Comparison of ENCODE assay signal across 8 cellular contexts in the genomic region with DNA sequence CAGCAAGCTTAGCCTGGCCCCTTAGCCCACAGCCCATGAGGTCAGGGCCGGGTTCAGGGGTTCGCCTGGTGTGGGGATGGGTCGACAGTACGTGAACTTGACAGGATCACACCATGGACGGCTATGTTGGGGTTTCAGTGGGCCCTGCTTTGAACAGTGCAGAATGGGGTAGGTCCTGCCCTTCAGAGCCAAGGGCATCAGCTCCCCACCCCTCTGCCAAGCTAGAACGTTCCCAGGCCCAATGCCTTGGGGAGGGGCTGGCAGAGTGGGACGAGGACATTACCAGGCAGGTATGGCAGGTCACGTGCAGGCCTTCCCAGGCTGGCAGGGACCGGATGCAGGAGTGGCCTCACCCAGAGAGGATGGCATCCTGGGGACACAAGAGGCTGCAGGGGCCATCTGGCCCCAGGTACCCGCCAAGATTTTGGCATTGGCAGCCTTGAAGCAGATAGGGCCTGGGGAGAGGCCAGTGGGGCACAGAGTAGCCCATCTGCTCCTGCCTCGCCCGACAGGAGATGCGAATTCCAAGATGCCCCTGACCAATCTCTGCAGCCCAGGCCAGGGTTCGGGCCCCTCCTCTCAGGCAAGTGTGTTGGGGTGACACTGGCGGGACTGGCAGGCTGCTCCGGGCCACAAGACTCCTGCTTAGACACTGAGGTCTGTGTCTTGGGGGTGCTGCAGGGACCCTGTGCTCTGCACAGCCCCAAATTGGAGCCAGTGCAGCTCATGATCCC. TPM values are rescaled to one million over a fixed set of nuclear protein-coding genes. Genes with fewer than 3 reads are reported as not detected.
DNase-seq lines count a peak whose midpoint lies in the region; ATAC-seq and TF ChIP-seq lines count a peak whose summit lies in the region.
"Not testable (repeated sequence)": the region's sequence is repeated elsewhere in the genome, so short reads cannot be mapped to it uniquely, and the experiment has no call there.

No MANE protein-coding gene starts in this region.

- H3K36me3 ChIP-seq in breast epithelium, result not testable (repeated sequence)
- peaks cover 36% of the 10 kb centered on the region for H3K36me3 ChIP-seq in left ventricle myocardium inferior

- H3K9me3 Mint-ChIP-seq in CD4-positive, alpha-beta T cell; activated CD4-positive, alpha-beta T cell treated with anti-CD3 and anti-CD28 coated beads, Interleukin-2, amount 10 ng/mL, durations not matched to agents 24 days and 14 days; nephron progenitor cell; stimulated activated naive CD8-positive, alpha-beta T cell treated with anti-CD3 and anti-CD28 coated beads, Interleukin-15, amount 100 ng/mL, for 72 hours: not testable (repeated sequence)

- H3K27ac Mint-ChIP-seq in CD4-positive, alpha-beta T cell, result peak overlapping the region; percentile 30
- H3K27ac Mint-ChIP-seq in activated CD4-positive, alpha-beta T cell treated with anti-CD3 and anti-CD28 coated beads, Interleukin-2, amount 10 ng/mL, durations not matched to agents 24 days and 14 days; nephron progenitor cell: not testable (repeated sequence)
- peak overlapping the region in 1 of 2 donors; percentile 87 for H3K27ac Mint-ChIP-seq in stimulated activated naive CD8-positive, alpha-beta T cell treated with anti-CD3 and anti-CD28 coated beads, Interleukin-15, amount 100 ng/mL, for 72 hours

- not testable (repeated sequence) for TF ChIP-seq CTCF in CD4-positive, alpha-beta T cell (IDR thresholded peaks at IDR 0.05); breast epithelium (IDR thresholded peaks at IDR 0.05); left ventricle myocardium inferior (IDR thresholded peaks at IDR 0.05; ENCODE audit: borderline replicate concordance); nephron progenitor cell (IDR thresholded peaks at IDR 0.05)

- not testable (repeated sequence) for TF ChIP-seq POLR2A in breast epithelium (IDR thresholded peaks at IDR 0.05)

- not testable (repeated sequence) for H3K36me3 Mint-ChIP-seq in CD4-positive, alpha-beta T cell (ENCODE audit: low read depth); nephron progenitor cell (ENCODE audit: low read depth)
- H3K36me3 Mint-ChIP-seq in activated CD4-positive, alpha-beta T cell treated with anti-CD3 and anti-CD28 coated beads, Interleukin-2, amount 10 ng/mL, durations not matched to agents 24 days and 14 days (ENCODE audit: low read depth), result peaks cover 10% of the 10 kb centered on the region

- not testable (repeated sequence) for DNase-seq in CD4-positive, alpha-beta T cell; activated CD4-positive, alpha-beta T cell treated with anti-CD3 and anti-CD28 coated beads, Interleukin-2, amount 10 ng/mL, durations not matched to agents 24 days and 14 days; breast epithelium (ENCODE audit: low spot score in 2 of 2); left ventricle myocardium inferior; nephron progenitor cell; stimulated activated naive CD8-positive, alpha-beta T cell treated with anti-CD3 and anti-CD28 coated beads, Interleukin-15, amount 100 ng/mL, for 72 hours
- peak; percentile 26 for DNase-seq in NCI-H524 treated with DMSO at 0.1 percent for 48 hours (lab: John Stamatoyannopoulos, UW)

- POLR2A ChIA-PET in CD4-positive, alpha-beta T cell (lab: Charles Lee), result interaction anchor here (0.7 to 2.7 kb wide), 8 partner anchors 10 to 193 kb away, joined by 3 to 11 read pairs (median 4); a partner anchor contains a TSS

- H3K4me3 ChIP-seq in breast epithelium (peak overlapping the region in 2 of 3 donors; percentile 49 to 62), left ventricle myocardium inferior (peak overlapping the region; percentile 74)

- H3K27me3 Mint-ChIP-seq in CD4-positive, alpha-beta T cell, result peaks cover 21% of the 10 kb centered on the region
- not testable (repeated sequence) for H3K27me3 Mint-ChIP-seq in activated CD4-positive, alpha-beta T cell treated with anti-CD3 and anti-CD28 coated beads, Interleukin-2, amount 10 ng/mL, durations not matched to agents 24 days and 14 days; nephron progenitor cell (ENCODE audit: low read depth, poor library complexity)
- H3K27me3 Mint-ChIP-seq in stimulated activated naive CD8-positive, alpha-beta T cell treated with anti-CD3 and anti-CD28 coated beads, Interleukin-15, amount 100 ng/mL, for 72 hours, result peaks cover 29% of the 10 kb centered on the region

- CTCF ChIA-PET in CD4-positive, alpha-beta T cell (lab: Charles Lee), result interaction anchor here (0.9 to 3.2 kb wide), 26 partner anchors 19 to 246 kb away, joined by 3 to 20 read pairs (median 5); a partner anchor contains a TSS

- peak overlapping the region; percentile 89 for H3K4me3 Mint-ChIP-seq in CD4-positive, alpha-beta T cell
- H3K4me3 Mint-ChIP-seq in activated CD4-positive, alpha-beta T cell treated with anti-CD3 and anti-CD28 coated beads, Interleukin-2, amount 10 ng/mL, durations not matched to agents 24 days and 14 days, result peak overlapping the region; percentile 89
- peak overlapping the region; percentile 60 for H3K4me3 Mint-ChIP-seq in nephron progenitor cell
- H3K4me3 Mint-ChIP-seq in stimulated activated naive CD8-positive, alpha-beta T cell treated with anti-CD3 and anti-CD28 coated beads, Interleukin-15, amount 100 ng/mL, for 72 hours, result peak overlapping the region; percentile 85 to 92

- ATAC-seq in CD4-positive, alpha-beta T cell (ENCODE audit: poor library complexity); stimulated activated naive CD8-positive, alpha-beta T cell treated with anti-CD3 and anti-CD28 coated beads, Interleukin-15, amount 100 ng/mL, for 72 hours: not testable (repeated sequence)
- ATAC-seq in HG03064 (IDR thresholded peaks at IDR 0.05; ENCODE audit: low read depth, unreplicated experiment), result peak; percentile 7

- H3K27me3 ChIP-seq in CD4-positive, alpha-beta T cell (ENCODE audit: control insufficient read depth, insufficient read depth, low read length), result peaks cover 11% of the 10 kb centered on the region
- H3K27me3 ChIP-seq in breast epithelium, result peaks cover 15 to 32% of the 10 kb centered on the region in 2 donors
- peaks cover 35% of the 10 kb centered on the region for H3K27me3 ChIP-seq in left ventricle myocardium inferior (ENCODE audit: low read depth)

- intact Hi-C loops in CD4-positive, alpha-beta T cell (cut with DNase I, micrococcal nuclease), result loop anchor here (1.0 to 10.0 kb wide), 4 partner anchors 33 to 193 kb away; a partner anchor contains a TSS
- intact Hi-C loops in activated CD4-positive, alpha-beta T cell treated with anti-CD3 and anti-CD28 coated beads, Interleukin-2, amount 10 ng/mL, durations not matched to agents 24 days and 14 days (cut with micrococcal nuclease), result loop anchor here (1.0 to 10.0 kb wide), 2 partner anchors 40 to 323 kb away; no protein-coding TSS in a partner anchor
- intact Hi-C loops in breast epithelium (cut with DNase I; ENCODE audit: low total_unique reads); left ventricle myocardium inferior (cut with micrococcal nuclease): not testable (repeated sequence)

- not testable (repeated sequence) for H3K27ac ChIP-seq in CD4-positive, alpha-beta T cell (ENCODE audit: low read depth, low read length); breast epithelium
- H3K27ac ChIP-seq in left ventricle myocardium inferior (replicated peaks), result peak overlapping the region; percentile 78

- not testable (repeated sequence) for H3K9me3 ChIP-seq in CD4-positive, alpha-beta T cell (ENCODE audit: control insufficient read depth, low read length); breast epithelium; left ventricle myocardium inferior (replicated peaks)

- peaks cover 15% of the 10 kb centered on the region for H3K4me1 Mint-ChIP-seq in CD4-positive, alpha-beta T cell (ENCODE audit: low read depth)
- H3K4me1 Mint-ChIP-seq in activated CD4-positive, alpha-beta T cell treated with anti-CD3 and anti-CD28 coated beads, Interleukin-2, amount 10 ng/mL, durations not matched to agents 24 days and 14 days, result peaks cover 11% of the 10 kb centered on the region
- H3K4me1 Mint-ChIP-seq in nephron progenitor cell, result peaks cover 34% of the 10 kb centered on the region
- peaks cover 38% of the 10 kb centered on the region for H3K4me1 Mint-ChIP-seq in stimulated activated naive CD8-positive, alpha-beta T cell treated with anti-CD3 and anti-CD28 coated beads, Interleukin-15, amount 100 ng/mL, for 72 hours

- peaks cover 0 to 14% of the 10 kb centered on the region in 2 donors for H3K4me1 ChIP-seq in breast epithelium
- H3K4me1 ChIP-seq in left ventricle myocardium inferior, result peaks cover 51% of the 10 kb centered on the region

RNA-seq across cellular contexts. Expression of a gene that starts 0.5 kb away (rescaled TPM):
- 1 to 10 TPM; 1.1 to 1.2 TPM for total RNA-seq in CD4-positive, alpha-beta T cell
- total RNA-seq in activated CD4-positive, alpha-beta T cell treated with anti-CD3 and anti-CD28 coated beads, Interleukin-2, amount 10 ng/mL, durations not matched to agents 24 days and 14 days, result 5.7 and 5.9 TPM in 2 replicates
- total RNA-seq in breast epithelium (1 to 10 TPM; 1.0 to 2.3 (median 1.1) TPM), left ventricle myocardium inferior (7.7 TPM)

RNA-seq across cellular contexts. Expression of a gene that starts 7.4 kb away (rescaled TPM):
- total RNA-seq in CD4-positive, alpha-beta T cell, result 10 to 100 TPM; 13.6 to 17.8 TPM
- total RNA-seq in activated CD4-positive, alpha-beta T cell treated with anti-CD3 and anti-CD28 coated beads, Interleukin-2, amount 10 ng/mL, durations not matched to agents 24 days and 14 days, result 134 and 145 TPM in 2 replicates
- 10 to 100 TPM; 43.2 to 70.8 (median 52.5) TPM for total RNA-seq in breast epithelium
- total RNA-seq in left ventricle myocardium inferior, result 349 TPM

RNA-seq across cellular contexts. Expression of a gene that starts 10.3 kb away (rescaled TPM):
- 1 to 10 TPM; 2.2 to 3.4 TPM for total RNA-seq in CD4-positive, alpha-beta T cell
- 24.7 and 30.1 TPM in 2 replicates for total RNA-seq in activated CD4-positive, alpha-beta T cell treated with anti-CD3 and anti-CD28 coated beads, Interleukin-2, amount 10 ng/mL, durations not matched to agents 24 days and 14 days
- total RNA-seq in breast epithelium (1 to 10 TPM in 2 of 3 donors, under 1 TPM in 1; 0.64 to 5.6 (median 3.4) TPM), left ventricle myocardium inferior (13.4 TPM)

RNA-seq across cellular contexts. Expression of a gene that starts 24.3 kb away (rescaled TPM):
- total RNA-seq in CD4-positive, alpha-beta T cell, result 100 to 1,000 TPM; 215 to 220 TPM
- total RNA-seq in activated CD4-positive, alpha-beta T cell treated with anti-CD3 and anti-CD28 coated beads, Interleukin-2, amount 10 ng/mL, durations not matched to agents 24 days and 14 days, result 378 and 380 TPM in 2 replicates
- 100 to 1,000 TPM; 334 to 365 (median 365) TPM for total RNA-seq in breast epithelium
- 318 TPM for total RNA-seq in left ventricle myocardium inferior

RNA-seq across cellular contexts. Expression of a gene that starts 34.1 kb away (rescaled TPM):
- 10 to 100 TPM; 46.4 to 48.5 TPM for total RNA-seq in CD4-positive, alpha-beta T cell
- total RNA-seq in activated CD4-positive, alpha-beta T cell treated with anti-CD3 and anti-CD28 coated beads, Interleukin-2, amount 10 ng/mL, durations not matched to agents 24 days and 14 days, result 116 and 119 TPM in 2 replicates
- total RNA-seq in breast epithelium, result 10 to 100 TPM; 38.2 to 51.5 (median 41.3) TPM
- total RNA-seq in left ventricle myocardium inferior, result 64.1 TPM
